Comparison of ENCODE assay signal across 1 cellular context in genomic region chr14:104864267-104865068, GRCh38.
A peak's percentile ranks its signal among the peaks of the same experiment; 100 is the strongest.
TF ChIP-seq lines count a peak whose summit lies in the region.

No MANE protein-coding gene starts in this region.

TF ChIP-seq in HepG2, 621 proteins besides CTCF, POLR2A, EP300 and RAD21 (continued from another document and continues in another):
- peak; percentile 93 for TF ChIP-seq ARID4A (CRISPR knock-in tag; IDR thresholded peaks at IDR 0.05; ENCODE audit: borderline replicate concordance)
- TF ChIP-seq ZNF703 (CRISPR knock-in tag; IDR thresholded peaks at IDR 0.05; ENCODE audit: borderline replicate concordance): no peak
- no peak for TF ChIP-seq GTF2F1 (IDR thresholded peaks at IDR 0.05; ENCODE audit: low read length)
- TF ChIP-seq SSRP1 (CRISPR knock-in tag; IDR thresholded peaks at IDR 0.05): 0 out of 2 replicates have a peak, but pooled peaks have one; percentile 51
- TF ChIP-seq PATZ1 (CRISPR knock-in tag; IDR thresholded peaks at IDR 0.05): peak; percentile 81
- TF ChIP-seq ZNF276 (CRISPR knock-in tag; IDR thresholded peaks at IDR 0.05; ENCODE audit: low read depth): no peak
- TF ChIP-seq ZNF800 (CRISPR knock-in tag; IDR thresholded peaks at IDR 0.05): peak; percentile 64; the same call in 1 of the 2 replicates
- 0 out of 2 replicates have a peak, but pooled peaks have one; percentile 65 for TF ChIP-seq PCBP1 (IDR thresholded peaks at IDR 0.05; ENCODE audit: borderline replicate concordance, low read depth, low read length)
- TF ChIP-seq MAFF (IDR thresholded peaks at IDR 0.05; ENCODE audit: low read depth, low read length): no peak
- peak; percentile 68; the same call in 1 of the 2 replicates for TF ChIP-seq ZNF839 (CRISPR knock-in tag; IDR thresholded peaks at IDR 0.05; ENCODE audit: borderline replicate concordance)
- TF ChIP-seq DRAP1 (CRISPR knock-in tag; IDR thresholded peaks at IDR 0.05): peak; percentile 61
- TF ChIP-seq SRSF9 (IDR thresholded peaks at IDR 0.05; ENCODE audit: borderline replicate concordance, insufficient read depth, low read depth, low read length, poor library complexity, severe bottlenecking): no peak
- 0 out of 2 replicates have a peak, but pooled peaks have one; percentile 46 for TF ChIP-seq ZFP82 (CRISPR knock-in tag; IDR thresholded peaks at IDR 0.05; ENCODE audit: borderline replicate concordance)
- peak; percentile 82 for TF ChIP-seq ZNF776 (CRISPR knock-in tag; IDR thresholded peaks at IDR 0.05)
- TF ChIP-seq ZFP36 (IDR thresholded peaks at IDR 0.05; ENCODE audit: borderline replicate concordance, low read depth, low read length, partially characterized antibody): no peak
- 0 out of 2 replicates have a peak, but pooled peaks have one; percentile 88 for TF ChIP-seq ZNF850 (CRISPR knock-in tag; conservative IDR thresholded peaks at IDR 0.05)
- no peak for TF ChIP-seq PRMT3 (CRISPR knock-in tag; IDR thresholded peaks at IDR 0.05; ENCODE audit: borderline replicate concordance, low read depth)
- no peak for TF ChIP-seq HHEX (CRISPR knock-in tag; IDR thresholded peaks at IDR 0.05)
- peak; percentile 87; the same call in 1 of the 2 replicates for TF ChIP-seq HIVEP1 (CRISPR knock-in tag; IDR thresholded peaks at IDR 0.05)
- TF ChIP-seq NBN (conservative IDR thresholded peaks at IDR 0.05): no peak
- TF ChIP-seq KDM5A (IDR thresholded peaks at IDR 0.05; ENCODE audit: borderline replicate concordance, low read length): no peak; the same call in 1 of the 2 replicates
- peak; percentile 99 for TF ChIP-seq HINFP (CRISPR knock-in tag; IDR thresholded peaks at IDR 0.05; ENCODE audit: low read depth)
- TF ChIP-seq ISX (CRISPR knock-in tag; conservative IDR thresholded peaks at IDR 0.05): no peak
- peak; percentile 48; the same call in 1 of the 2 replicates for TF ChIP-seq MYPOP (CRISPR knock-in tag; IDR thresholded peaks at IDR 0.05)
- TF ChIP-seq ZNF441 (CRISPR knock-in tag; IDR thresholded peaks at IDR 0.05; ENCODE audit: borderline replicate concordance): peak; percentile 78; the same call in 1 of the 2 replicates
- TF ChIP-seq ZNF780A (CRISPR knock-in tag; IDR thresholded peaks at IDR 0.05): no peak
- TF ChIP-seq ZBTB7B (CRISPR knock-in tag; IDR thresholded peaks at IDR 0.05): peak; percentile 77; the same call in 1 of the 2 replicates
- 0 out of 2 replicates have a peak, but pooled peaks have one; percentile 27 for TF ChIP-seq CAMTA2 (CRISPR knock-in tag; IDR thresholded peaks at IDR 0.05; ENCODE audit: borderline replicate concordance)
- TF ChIP-seq KMT2A (CRISPR knock-in tag; IDR thresholded peaks at IDR 0.05): peak; percentile 39; the same call in 1 of the 2 replicates
- 0 out of 2 replicates have a peak, but pooled peaks have one; percentile 31 for TF ChIP-seq ZFP41 (CRISPR knock-in tag; IDR thresholded peaks at IDR 0.05; ENCODE audit: borderline replicate concordance)
- no peak for TF ChIP-seq GATA4 (IDR thresholded peaks at IDR 0.05; ENCODE audit: borderline replicate concordance, low read depth)
- TF ChIP-seq ETV5 (CRISPR knock-in tag; IDR thresholded peaks at IDR 0.05; ENCODE audit: borderline replicate concordance): peak; percentile 61; the same call in 1 of the 2 replicates
- TF ChIP-seq ZGPAT (CRISPR knock-in tag; IDR thresholded peaks at IDR 0.05): peak; percentile 48; the same call in 1 of the 2 replicates
- TF ChIP-seq KLF15 (CRISPR knock-in tag; IDR thresholded peaks at IDR 0.05; ENCODE audit: borderline replicate concordance): no peak
- peak; percentile 43; the same call in 1 of the 2 replicates for TF ChIP-seq FOXA3 (CRISPR knock-in tag; IDR thresholded peaks at IDR 0.05)
- 0 out of 2 replicates have a peak, but pooled peaks have one; percentile 35 for TF ChIP-seq ZNF770 (CRISPR knock-in tag; IDR thresholded peaks at IDR 0.05)
- TF ChIP-seq ZFAT (CRISPR knock-in tag; conservative IDR thresholded peaks at IDR 0.05): no peak
- TF ChIP-seq CBX1 (IDR thresholded peaks at IDR 0.05; ENCODE audit: low read depth): no peak
- 0 out of 2 replicates have a peak, but pooled peaks have one; percentile 68 for TF ChIP-seq ZNF619 (CRISPR knock-in tag; IDR thresholded peaks at IDR 0.05)
- no peak for TF ChIP-seq ATF4 (CRISPR knock-in tag; IDR thresholded peaks at IDR 0.05)
- TF ChIP-seq THYN1 (CRISPR knock-in tag; IDR thresholded peaks at IDR 0.05; ENCODE audit: borderline replicate concordance, low read depth): no peak
- no peak for TF ChIP-seq BORCS8-MEF2B (CRISPR knock-in tag; IDR thresholded peaks at IDR 0.05)
